Comparison of ENCODE assay signal across 10 cellular contexts in genomic region chr2:218294430-218294999, GRCh38. TPM values are rescaled to one million over a fixed set of nuclear protein-coding genes. Genes with fewer than 3 reads are reported as not detected.
DNase-seq lines count a peak whose midpoint lies in the region; ATAC-seq, FAIRE-seq and TF ChIP-seq lines count a peak whose summit lies in the region.
"Had no signal": no experiment of that assay in that cellular context is flagged by ENCODE, and none has a peak within 500 bp of the region (broad histone marks: within the 10 kb centered on the region; RNA-seq: fewer than 3 reads in every experiment).

No MANE protein-coding gene starts in this region.

- peak overlapping the region; percentile 41 to 77 for H3K27ac ChIP-seq in kidney (ENCODE audit: low read depth in 2 of 2, low read length in 2 of 2)
- peak overlapping the region; percentile 90 to 98 (median 97) for H3K27ac ChIP-seq in thyroid gland

- DNase-seq in DMS79 treated with DMSO at 0.1 percent for 48 hours (lab: John Stamatoyannopoulos, UW) (peak; percentile 8), DMS79 (lab: John Stamatoyannopoulos, UW) (no peak), kidney (no peak), thyroid gland (no peak), D721Med (ENCODE audit: insufficient read length, low spot score) (no peak)
- DNase-seq: activated effector memory CD4-positive, alpha-beta T cell treated with Interleukin-2 at 50 U/mL for 16 hours; retina had no signal

- no peak for TF ChIP-seq POLR2A in thyroid gland (IDR thresholded peaks at IDR 0.05)

- H3K4me3 ChIP-seq in kidney (ENCODE audit: low read length in 2 of 2) = no peak overlapping the region
- no peak overlapping the region for H3K4me3 ChIP-seq in thyroid gland (replicated peaks in 1 of 3)

- WGBS in thyroid gland, 2 donors = 82 to 85% methylated on average over 5 of the region's 5 CpGs

- TF ChIP-seq CTCF in kidney (IDR thresholded peaks at IDR 0.05; ENCODE audit: borderline replicate concordance, extremely low read depth, insufficient read depth) (no peak), thyroid gland (IDR thresholded peaks at IDR 0.05) (no peak), D721Med (IDR thresholded peaks at IDR 0.05; ENCODE audit: insufficient read depth, missing control alignments) (no peak)

- H3K4me1 ChIP-seq in kidney (ENCODE audit: control insufficient read depth in 1 of 2, insufficient read depth in 1 of 2, low read depth in 1 of 2, low read length in 2 of 2) (peaks cover 33 to 35% of the 10 kb centered on the region in 2 donors), thyroid gland (peaks cover 77 to 85% of the 10 kb centered on the region in 2 donors)

- intact Hi-C loops in kidney (cut with DNase I) = loop anchor here (10.0 kb wide), 1 partner anchor 100 kb away; the partner anchor contains the start of gene CTDSP1
- intact Hi-C loops in thyroid gland (cut with DNase I) = no loop called here

- FAIRE-seq in kidney (lab: Jason Lieb, UNC) (no peak), D721Med (lab: Jason Lieb, UNC) (no peak)
- FAIRE-seq: A204.1, H54 had no signal

- H3K27me3 ChIP-seq in thyroid gland = no peaks in the 10 kb centered on the region

- H3K9me3 ChIP-seq in kidney (ENCODE audit: control insufficient read depth in 1 of 2, low read length in 2 of 2) = no peaks in the 10 kb centered on the region
- H3K9me3 ChIP-seq in thyroid gland = no peaks in the 10 kb centered on the region

- ATAC-seq in esophagus mucosa = no peak

- H3K9ac ChIP-seq in kidney (ENCODE audit: low read length in 2 of 2) = peak overlapping the region in 1 of 2 donors; percentile 29

- H3K36me3 ChIP-seq in kidney (ENCODE audit: control insufficient read depth in 1 of 2, insufficient read depth in 2 of 2, low read length in 2 of 2) (no peaks in the 10 kb centered on the region), thyroid gland (no peaks in the 10 kb centered on the region)

RNA-seq across cellular contexts. Expression of gene TMBIM1, which starts 2.2 kb away (rescaled TPM):
- 217 TPM for total RNA-seq in kidney
- polyA plus RNA-seq in kidney (ENCODE audit: insufficient read depth, low read depth, low replicate concordance) = 130 TPM
- total RNA-seq in thyroid gland = 100 to 1,000 TPM; 272 to 341 (median 287) TPM
- 247 TPM for total RNA-seq in esophagus mucosa

RNA-seq across cellular contexts. Expression of gene PNKD, which starts 24.2 kb away (rescaled TPM):
- 90.6 TPM for total RNA-seq in kidney
- polyA plus RNA-seq in kidney (ENCODE audit: insufficient read depth, low read depth, low replicate concordance) = 244 TPM
- 100 to 1,000 TPM in 1 of 4 donors, 10 to 100 TPM in 3; 57.0 to 110 (median 81.8) TPM for total RNA-seq in thyroid gland
- 30.9 TPM for total RNA-seq in esophagus mucosa

RNA-seq across cellular contexts. Expression of gene AAMP, which starts 24.6 kb away (rescaled TPM):
- 70.1 TPM for total RNA-seq in kidney
- 108 TPM for polyA plus RNA-seq in kidney (ENCODE audit: insufficient read depth, low read depth, low replicate concordance)
- 100 to 1,000 TPM in 3 of 4 donors, 10 to 100 TPM in 1; 86.9 to 175 (median 121) TPM for total RNA-seq in thyroid gland
- total RNA-seq in esophagus mucosa = 67.0 TPM

RNA-seq across cellular contexts. Expression of gene GPBAR1, which starts 33.7 kb away (rescaled TPM):
- total RNA-seq in kidney (3.2 TPM), thyroid gland (1 to 10 TPM in 2 of 4 donors, under 1 TPM in 2; 0.63 to 2.1 (median 1.4) TPM), esophagus mucosa (not detected)
- 6.0 TPM for polyA plus RNA-seq in kidney (ENCODE audit: insufficient read depth, low read depth, low replicate concordance)
